In the genomic region with DNA sequence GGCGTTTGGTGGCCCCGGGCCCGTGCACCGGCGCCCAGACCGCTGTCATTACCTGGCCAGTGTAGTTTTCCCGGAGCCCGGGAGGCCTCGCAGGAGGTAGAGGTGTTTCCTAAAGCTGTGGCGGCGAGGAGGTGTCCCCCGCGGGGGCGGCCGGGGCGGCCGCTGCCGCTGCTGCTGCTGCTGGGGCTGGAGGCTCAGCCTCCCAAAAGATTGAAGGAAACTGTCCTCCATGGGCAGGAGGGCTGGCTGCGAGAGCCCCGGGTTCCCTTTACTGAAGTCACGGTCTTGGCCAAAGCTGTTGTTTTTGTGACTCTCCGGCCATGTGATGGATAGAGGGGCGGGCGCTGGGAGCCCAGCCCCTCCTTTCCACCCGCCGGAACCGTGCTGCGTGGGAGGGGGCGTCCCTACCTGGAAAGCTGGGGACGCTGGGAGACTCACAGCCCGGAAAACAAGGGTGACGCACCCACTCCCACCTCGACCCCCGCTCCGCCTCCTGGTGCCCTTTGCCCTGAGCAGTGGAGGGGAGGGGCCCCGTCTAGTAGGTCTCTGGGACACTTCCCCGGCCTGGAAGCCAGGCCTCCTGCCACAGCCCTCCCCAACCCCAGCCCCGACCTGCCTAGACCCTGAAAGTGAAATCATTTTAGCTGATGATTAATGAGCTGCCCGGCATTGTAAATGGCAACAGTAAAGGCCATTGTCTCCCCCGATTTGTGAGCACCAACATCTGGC, we compare ENCODE assay signal across 8 cellular contexts. TPM values are rescaled to one million over a fixed set of nuclear protein-coding genes. Genes with fewer than 3 reads are reported as not detected.
DNase-seq lines count a peak whose midpoint lies in the region; ATAC-seq and TF ChIP-seq lines count a peak whose summit lies in the region.

A gene (minus strand): TSS at position 279 of the 729 bp plus-strand sequence. CDS start 48 bp downstream, at position 231.

- intact Hi-C loops in Caco-2 (cut with micrococcal nuclease; ENCODE audit: unreplicated experiment): loop anchor here (1.0 to 10.0 kb wide), 4 partner anchors 15 to 403 kb away; a partner anchor contains a TSS
- intact Hi-C loops in activated naive CD4-positive, alpha-beta T cell treated with anti-CD3 and anti-CD28 coated beads for 36 hours (cut with micrococcal nuclease): loop anchor here (1.0 to 10.0 kb wide), 13 partner anchors 20 to 1391 kb away; a partner anchor contains a TSS
- intact Hi-C loops in thyroid gland (cut with DNase I): no loop called here

- DNase-seq in Caco-2: peak; percentile 95 to 96
- peak; percentile 2 for DNase-seq in HS-5 (ENCODE audit: low read depth)
- DNase-seq in SJSA1 (ENCODE audit: low read depth in 1 of 2, low spot score in 2 of 2): peak; percentile 27 to 40
- DNase-seq in activated naive CD4-positive, alpha-beta T cell treated with anti-CD3 and anti-CD28 coated beads for 36 hours: peak; percentile 95
- DNase-seq in cardiac muscle cell (ENCODE audit: low read depth in 1 of 2, low spot score in 1 of 2): peak; percentile 50 to 55
- DNase-seq in thyroid gland: peak; percentile 82 to 85

- H3K4me1 ChIP-seq in Caco-2 (peaks cover 22% of the 10 kb centered on the region), SJSA1 (replicated peaks) (peaks cover 12% of the 10 kb centered on the region), cardiac muscle cell (ENCODE audit: low read depth) (peaks cover 4% of the 10 kb centered on the region), parathyroid adenoma (no peaks in the 10 kb centered on the region), thyroid gland (peaks cover 0 to 18% of the 10 kb centered on the region in 2 donors)

- no peaks in the 10 kb centered on the region for H3K9me3 Mint-ChIP-seq in Caco-2 (ENCODE audit: unreplicated experiment)
- H3K9me3 Mint-ChIP-seq in activated naive CD4-positive, alpha-beta T cell treated with anti-CD3 and anti-CD28 coated beads for 36 hours: no peaks in the 10 kb centered on the region

- TF ChIP-seq CTCF in Caco-2 (IDR thresholded peaks at IDR 0.05; ENCODE audit: insufficient read depth in 1 of 2, low read depth in 1 of 2, low read length in 1 of 2, severe bottlenecking in 1 of 2, unreplicated experiment in 1 of 2): no peak
- no peak for TF ChIP-seq CTCF in cardiac muscle cell (IDR thresholded peaks at IDR 0.05; ENCODE audit: low read depth, low read length)
- no peak for TF ChIP-seq CTCF in parathyroid adenoma (IDR thresholded peaks at IDR 0.05)
- no peak for TF ChIP-seq CTCF in thyroid gland (IDR thresholded peaks at IDR 0.05)

- no TSS peak for BruUV-seq in Caco-2 (replicated peaks; lab: Mats Ljungman, UMichigan)

- H3K4me2 ChIP-seq in parathyroid adenoma (ENCODE audit: low read length): peak within 1 kb of the TSS; percentile 88

- peaks cover 25% of the 10 kb centered on the region for H3K4me1 Mint-ChIP-seq in Caco-2 (ENCODE audit: low read depth, unreplicated experiment)
- peaks cover 31% of the 10 kb centered on the region for H3K4me1 Mint-ChIP-seq in activated naive CD4-positive, alpha-beta T cell treated with anti-CD3 and anti-CD28 coated beads for 36 hours (ENCODE audit: low read depth)

- H3K27me3 Mint-ChIP-seq in Caco-2 (ENCODE audit: insufficient read depth, unreplicated experiment): no peaks in the 10 kb centered on the region
- no peaks in the 10 kb centered on the region for H3K27me3 Mint-ChIP-seq in activated naive CD4-positive, alpha-beta T cell treated with anti-CD3 and anti-CD28 coated beads for 36 hours (ENCODE audit: low read depth)

- H3K36me3 ChIP-seq in Caco-2 (ENCODE audit: control insufficient read depth, insufficient read depth, low read length) (no peaks in the 10 kb centered on the region), SJSA1 (no peaks in the 10 kb centered on the region), cardiac muscle cell (peaks cover 5% of the 10 kb centered on the region), parathyroid adenoma (ENCODE audit: control insufficient read depth, insufficient read depth, low read length) (no peaks in the 10 kb centered on the region), thyroid gland (no peaks in the 10 kb centered on the region)

- 1 to 8% methylated on average over 5 to 32 of the region's 40 CpGs for WGBS in thyroid gland, 2 donors

- peak within 1 kb of the TSS; percentile 76 for H3K4me3 Mint-ChIP-seq in Caco-2 (ENCODE audit: unreplicated experiment)
- H3K4me3 Mint-ChIP-seq in activated naive CD4-positive, alpha-beta T cell treated with anti-CD3 and anti-CD28 coated beads for 36 hours: peak within 1 kb of the TSS; percentile 94

- H3K4me3 ChIP-seq in Caco-2 (ENCODE audit: low read depth, low read length): peak within 1 kb of the TSS; percentile 62
- peak within 1 kb of the TSS; percentile 58 for H3K4me3 ChIP-seq in SJSA1
- peak within 1 kb of the TSS; percentile 78 for H3K4me3 ChIP-seq in cardiac muscle cell
- H3K4me3 ChIP-seq in parathyroid adenoma (ENCODE audit: low read depth, low read length): peak within 1 kb of the TSS; percentile 66
- peak within 1 kb of the TSS; percentile 58 to 92 (median 86) for H3K4me3 ChIP-seq in thyroid gland (replicated peaks in 1 of 3)

- H3K27me3 ChIP-seq in Caco-2 (replicated peaks; ENCODE audit: control insufficient read depth, insufficient read depth, low read length) (no peaks in the 10 kb centered on the region), SJSA1 (replicated peaks) (no peaks in the 10 kb centered on the region), cardiac muscle cell (peaks cover 8% of the 10 kb centered on the region), parathyroid adenoma (ENCODE audit: control insufficient read depth, insufficient read depth, low read length) (no peaks in the 10 kb centered on the region), thyroid gland (no peaks in the 10 kb centered on the region)

- peak within 1 kb of the TSS; percentile 69 for H3K27ac Mint-ChIP-seq in Caco-2 (ENCODE audit: unreplicated experiment)
- H3K27ac Mint-ChIP-seq in activated naive CD4-positive, alpha-beta T cell treated with anti-CD3 and anti-CD28 coated beads for 36 hours: peak within 1 kb of the TSS; percentile 97

- H3K79me2 ChIP-seq in parathyroid adenoma: no peaks in the 10 kb centered on the region

- peaks cover 4% of the 10 kb centered on the region for H3K36me3 Mint-ChIP-seq in Caco-2 (ENCODE audit: insufficient read depth, unreplicated experiment)
- H3K36me3 Mint-ChIP-seq in activated naive CD4-positive, alpha-beta T cell treated with anti-CD3 and anti-CD28 coated beads for 36 hours (ENCODE audit: low read depth): peaks cover 22% of the 10 kb centered on the region

- no peak within 1 kb of the TSS for H3K27ac ChIP-seq in SJSA1
- H3K27ac ChIP-seq in cardiac muscle cell: no peak within 1 kb of the TSS
- peak within 1 kb of the TSS; percentile 56 for H3K27ac ChIP-seq in parathyroid adenoma
- peak within 1 kb of the TSS; percentile 71 to 88 (median 88) for H3K27ac ChIP-seq in thyroid gland

- peak; percentile 59 to 90 for TF ChIP-seq POLR2A in thyroid gland (IDR thresholded peaks at IDR 0.05)

- H3K9ac ChIP-seq in parathyroid adenoma: no peak within 1 kb of the TSS

- H3K9me3 ChIP-seq in Caco-2 (no peaks in the 10 kb centered on the region), SJSA1 (replicated peaks) (no peaks in the 10 kb centered on the region), cardiac muscle cell (ENCODE audit: low read depth) (no peaks in the 10 kb centered on the region), parathyroid adenoma (ENCODE audit: control insufficient read depth, low read length) (no peaks in the 10 kb centered on the region), thyroid gland (no peaks in the 10 kb centered on the region)

- POLR2A ChIA-PET in Caco-2 (lab: Charles Lee): interaction anchor here (0.6 to 2.2 kb wide), 7 partner anchors 11 to 519 kb away, joined by 3 to 14 read pairs (median 6); a partner anchor contains a TSS

- ATAC-seq in GM19463 (IDR thresholded peaks at IDR 0.05; ENCODE audit: unreplicated experiment): peak; percentile 77

- CTCF ChIA-PET in Caco-2 (lab: Charles Lee): interaction anchor here (1.2 to 2.2 kb wide), 2 partner anchors 11 to 518 kb away, joined by 3 to 14 read pairs; no protein-coding TSS in a partner anchor
- CTCF ChIA-PET in activated naive CD4-positive, alpha-beta T cell treated with anti-CD3 and anti-CD28 coated beads for 36 hours (lab: Charles Lee): interaction anchor here (1.1 to 2.5 kb wide), 5 partner anchors 15 to 159 kb away, joined by 3 to 8 read pairs (median 6); a partner anchor contains a TSS

- H2AFZ ChIP-seq in parathyroid adenoma: peak within 1 kb of the TSS; percentile 77

RNA-seq across cellular contexts. Expression of the gene that starts here (rescaled TPM):
- 7.9 and 9.3 TPM in 2 replicates for total RNA-seq in Caco-2 (2022)
- total RNA-seq in SJSA1 (2014; rRNA removed; shearing (Covaris generic)): 0.53 TPM in 1 of 2 replicates, not detected in the other
- 10 to 100 TPM; 22.6 TPM for total RNA-seq in activated naive CD4-positive, alpha-beta T cell treated with anti-CD3 and anti-CD28 coated beads for 36 hours
- total RNA-seq in cardiac muscle cell: 2.9 and 8.9 TPM in 2 replicates
- polyA plus RNA-seq in cardiac muscle cell: 2.0 and 8.7 TPM in 2 replicates
- 10 to 100 TPM; 15.0 to 38.7 (median 23.8) TPM for total RNA-seq in thyroid gland

Comparison
In these comparisons a context has a peak if more than half of its experiments do, and no peak if none do; other contexts are left out.
1. Peak in DNase-seq and H3K4me3 ChIP-seq in SJSA1; RNA of the gene not detected or under 1 TPM.
2. DNase-seq: peak in every context shown above with its lines; median percentile 96 in Caco-2; 95 in activated naive CD4-positive, alpha-beta T cell treated with anti-CD3 and anti-CD28 coated beads for 36 hours; 84 in thyroid gland; 52 in cardiac muscle cell; 34 in SJSA1; 2 in HS-5.
3. H3K27ac ChIP-seq: peak in parathyroid adenoma (single experiment) and thyroid gland (3 of 3); none in SJSA1 (single experiment) and cardiac muscle cell (single experiment).
4. Peak in every context shown above with its lines, with median percentiles within 50 percentile points of each other: H3K4me3 ChIP-seq.